ENCODE assay signal across 1 cellular context in the genomic region with DNA sequence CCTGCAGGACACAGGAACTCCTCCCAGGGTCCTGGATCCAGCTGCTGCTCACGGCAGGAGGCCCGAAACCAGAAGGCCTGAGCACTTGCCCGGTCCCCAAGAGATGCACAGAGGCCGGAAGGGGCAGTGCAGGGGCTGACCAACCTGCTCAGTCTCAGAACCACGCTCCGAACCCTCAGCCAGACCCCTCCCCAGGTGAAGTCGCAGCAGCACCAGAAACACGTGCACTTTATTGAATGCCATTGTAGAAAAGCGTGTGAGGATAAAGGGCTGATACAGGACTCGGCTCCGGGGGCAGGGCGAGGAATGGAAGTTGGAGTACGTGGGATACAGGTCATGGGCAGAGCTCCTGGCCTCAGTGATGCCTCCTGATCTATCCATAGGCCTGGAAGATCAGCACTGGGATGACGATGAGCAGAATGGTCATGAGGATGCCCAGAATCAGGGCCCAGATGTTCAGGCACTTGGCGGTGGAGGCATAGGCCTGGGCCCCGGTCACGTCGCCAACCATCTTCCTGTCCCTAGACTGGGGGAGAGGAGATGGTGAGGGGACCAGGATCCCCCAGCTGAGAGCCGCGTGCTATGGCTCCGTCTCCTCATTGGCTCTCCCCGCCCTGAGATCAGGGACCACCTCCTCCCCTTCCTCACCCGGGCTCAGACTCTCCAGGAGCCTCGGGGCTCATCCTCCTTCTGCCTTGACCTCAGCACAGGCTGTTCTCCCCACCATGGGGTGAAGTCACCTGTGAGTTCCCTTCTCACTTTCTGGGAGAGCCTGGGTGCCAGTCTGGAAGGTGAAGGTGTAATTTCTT.
TF ChIP-seq lines count a peak whose summit lies in the region.

No MANE protein-coding gene starts in this region.

TF ChIP-seq in liver, 16 proteins besides CTCF, POLR2A, EP300 and RAD21:
- peak in 1 of 2 donors; percentile 21 for TF ChIP-seq JUND (IDR thresholded peaks at IDR 0.05)
